24 cellular contexts compared by ENCODE assay signal in the genomic region with DNA sequence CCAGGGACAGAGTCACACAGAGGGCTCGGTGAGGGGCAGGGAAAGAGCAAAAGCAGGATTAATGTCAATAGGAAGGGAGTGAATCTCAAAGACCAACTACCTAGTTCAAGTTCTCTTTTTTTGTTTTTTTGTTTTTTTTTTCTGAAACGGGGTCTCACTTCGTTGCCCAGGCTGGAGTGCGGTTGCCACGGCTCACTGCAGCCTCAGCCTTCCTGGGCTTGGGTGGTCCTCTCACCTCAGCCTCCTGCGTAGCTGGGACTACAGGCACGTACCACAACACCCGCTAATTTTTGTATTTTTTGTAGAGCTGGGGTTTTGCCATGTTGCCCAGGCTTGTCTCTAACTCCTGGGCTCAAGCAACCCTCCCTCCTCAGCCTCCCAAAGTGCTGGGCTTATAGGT. TPM values are rescaled to one million over a fixed set of nuclear protein-coding genes. Genes with fewer than 3 reads are reported as not detected.
A peak's percentile ranks its signal among the peaks of the same experiment; 100 is the strongest.
DNase-seq lines count a peak whose midpoint lies in the region; ATAC-seq and TF ChIP-seq lines count a peak whose summit lies in the region.
"Had no signal": no experiment of that assay in that cellular context is flagged by ENCODE, and none has a peak within 500 bp of the region (broad histone marks: within the 10 kb centered on the region; RNA-seq: fewer than 3 reads in every experiment).

No MANE protein-coding gene starts in this region.

- no peaks in the 10 kb centered on the region for H3K36me3 ChIP-seq in BLaER1 treated with 17β-estradiol and CSF1 and Interleukin-3, amounts not matched to agents 10 nM and 100 nM

- TF ChIP-seq CTCF in endothelial cell (IDR thresholded peaks at IDR 0.05; ENCODE audit: unreplicated experiment), result no peak
- TF ChIP-seq CTCF in type B pancreatic cell (conservative IDR thresholded peaks at IDR 0.05), result no peak

- H3K4me2 ChIP-seq in BLaER1 treated with 17β-estradiol and CSF1 and Interleukin-3, amounts not matched to agents 10 nM and 100 nM, result peak overlapping the region in 10 of 11 experiments; percentile 3 to 67 (median 55); a peak in 18 of 22 replicates

- peaks cover 9% of the 10 kb centered on the region for H3K27me3 Mint-ChIP-seq in endothelial cell (ENCODE audit: unreplicated experiment)
- no peaks in the 10 kb centered on the region for H3K27me3 Mint-ChIP-seq in stimulated activated memory B cell treated with anti-CD40 and anti-IgM and Interleukin-4, amounts not matched to agents 10 μg/mL and 1 μg/mL and 100 μg/mL, for 72 hours
- no peaks in the 10 kb centered on the region for H3K27me3 Mint-ChIP-seq in type B pancreatic cell

- 0 out of 2 replicates have a peak, but pooled peaks have one; percentile 11 for TF ChIP-seq POLR2A in Raji (IDR thresholded peaks at IDR 0.05; ENCODE audit: insufficient read depth, low read depth, low read length)

- H4K20me1 ChIP-seq in BLaER1 treated with 17β-estradiol and CSF1 and Interleukin-3, amounts not matched to agents 10 nM and 100 nM, result no peaks in the 10 kb centered on the region

- H3K9me3 ChIP-seq in BLaER1 treated with 17β-estradiol and CSF1 and Interleukin-3, amounts not matched to agents 10 nM and 100 nM (replicated peaks in 1 of 11), result no peaks in the 10 kb centered on the region

- H3K27me3 ChIP-seq in BLaER1 treated with 17β-estradiol and CSF1 and Interleukin-3, amounts not matched to agents 10 nM and 100 nM, result no peaks in the 10 kb centered on the region

- H3K4me3 Mint-ChIP-seq in endothelial cell (ENCODE audit: unreplicated experiment), result peak overlapping the region; percentile 37
- no peak overlapping the region for H3K4me3 Mint-ChIP-seq in stimulated activated memory B cell treated with anti-CD40 and anti-IgM and Interleukin-4, amounts not matched to agents 10 μg/mL and 1 μg/mL and 100 μg/mL, for 72 hours
- H3K4me3 Mint-ChIP-seq in type B pancreatic cell, result no peak overlapping the region

- no peak overlapping the region for H3K27ac Mint-ChIP-seq in endothelial cell (ENCODE audit: unreplicated experiment)
- no peak overlapping the region for H3K27ac Mint-ChIP-seq in stimulated activated memory B cell treated with anti-CD40 and anti-IgM and Interleukin-4, amounts not matched to agents 10 μg/mL and 1 μg/mL and 100 μg/mL, for 72 hours
- H3K27ac Mint-ChIP-seq in type B pancreatic cell, result no peak overlapping the region
- H3K27ac Mint-ChIP-seq: CD4-positive, alpha-beta memory T cell had no signal

- H3K36me3 Mint-ChIP-seq in endothelial cell (ENCODE audit: low read depth, unreplicated experiment) (no peaks in the 10 kb centered on the region), type B pancreatic cell (no peaks in the 10 kb centered on the region)
- no peaks in the 10 kb centered on the region for H3K36me3 Mint-ChIP-seq in stimulated activated memory B cell treated with anti-CD40 and anti-IgM and Interleukin-4, amounts not matched to agents 10 μg/mL and 1 μg/mL and 100 μg/mL, for 72 hours
- H3K36me3 Mint-ChIP-seq: CD4-positive, alpha-beta memory T cell had no signal

- DNase-seq in endothelial cell (ENCODE audit: low spot score), result no peak
- no peak for DNase-seq in activated CD8-positive, alpha-beta memory T cell treated with anti-CD3 and anti-CD28 coated beads, Interleukin-2, amount 50 U/mL, for 48 hours
- DNase-seq in HT-29 (ENCODE audit: low spot score), result no peak
- no peak for DNase-seq in type B pancreatic cell (ENCODE audit: extremely low spot score, unreplicated experiment)
- DNase-seq: C1 segment of cervical spinal cord; CD4-positive, alpha-beta memory T cell; DMS 273 treated with DMSO at 0.1 percent for 48 hours; DMS79; GF-D8; Karpas-422; NCI-H1092 treated with DMSO at 0.1 percent for 48 hours; NCI-H1436; NCI-H1930; NCI-H2107; NCI-H446; NCI-H524 treated with DMSO at 0.1 percent for 48 hours; SHP77 treated with DMSO at 0.1 percent for 48 hours had no signal

- H3K4me1 ChIP-seq in BLaER1 treated with 17β-estradiol and CSF1 and Interleukin-3, amounts not matched to agents 10 nM and 100 nM, result peaks cover 26 to 71% (median 60%) of the 10 kb centered on the region in 10 experiments

- H3K4me1 Mint-ChIP-seq in endothelial cell (ENCODE audit: unreplicated experiment), result peaks cover 26% of the 10 kb centered on the region
- peaks cover 30% of the 10 kb centered on the region for H3K4me1 Mint-ChIP-seq in stimulated activated memory B cell treated with anti-CD40 and anti-IgM and Interleukin-4, amounts not matched to agents 10 μg/mL and 1 μg/mL and 100 μg/mL, for 72 hours
- H3K4me1 Mint-ChIP-seq in type B pancreatic cell (ENCODE audit: unreplicated experiment), result peaks cover 12% of the 10 kb centered on the region

- H3K27ac ChIP-seq in BLaER1 treated with 17β-estradiol and CSF1 and Interleukin-3, amounts not matched to agents 10 nM and 100 nM, result 0 out of 22 replicates have a peak overlapping the region, but pooled peaks of 2 of the 11 experiments have one; percentile 2 to 12
- H3K27ac ChIP-seq: RWPE1 had no signal

- peak; percentile 61 for ATAC-seq in stimulated activated memory B cell treated with anti-CD40 and anti-IgM and Interleukin-4, amounts not matched to agents 10 μg/mL and 1 μg/mL and 100 μg/mL, for 72 hours
- ATAC-seq: Panc1 had no signal

- H3K9ac ChIP-seq in BLaER1 treated with 17β-estradiol and CSF1 and Interleukin-3, amounts not matched to agents 10 nM and 100 nM, result peak overlapping the region in 1 of 11 experiments; percentile 26; a peak in 1 of 22 replicates

- H3K4me3 ChIP-seq in BLaER1 treated with 17β-estradiol and CSF1 and Interleukin-3, amounts not matched to agents 10 nM and 100 nM, result no peak overlapping the region

- H3K9me3 Mint-ChIP-seq in endothelial cell (ENCODE audit: unreplicated experiment) (no peaks in the 10 kb centered on the region), type B pancreatic cell (no peaks in the 10 kb centered on the region)
- H3K9me3 Mint-ChIP-seq in stimulated activated memory B cell treated with anti-CD40 and anti-IgM and Interleukin-4, amounts not matched to agents 10 μg/mL and 1 μg/mL and 100 μg/mL, for 72 hours, result no peaks in the 10 kb centered on the region

RNA-seq across cellular contexts. Expression of gene BCL9L, which starts 9.7 kb away (rescaled TPM):
- total RNA-seq in endothelial cell (ENCODE audit: unreplicated experiment) (16.5 TPM), type B pancreatic cell (ENCODE audit: low replicate concordance) (44.4 and 77.2 TPM in 2 replicates)
- 77.9 and 94.4 TPM in 2 replicates for total RNA-seq in HT-29 (2014; rRNA removed; shearing (Covaris generic))

RNA-seq across cellular contexts. Expression of gene UPK2, which starts 20.7 kb away (rescaled TPM):
- not detected for total RNA-seq in endothelial cell (ENCODE audit: unreplicated experiment)
- 0.31 TPM in 1 of 2 replicates, not detected in the other for total RNA-seq in HT-29 (2014; rRNA removed; shearing (Covaris generic))
- 26.8 and 30.1 TPM in 2 replicates for total RNA-seq in type B pancreatic cell (ENCODE audit: low replicate concordance)
- total RNA-seq: A172; CD4-positive, alpha-beta memory T cell; H4 had no signal

RNA-seq across cellular contexts. Expression of gene FOXR1, which starts 36.2 kb away (rescaled TPM):
- total RNA-seq in endothelial cell (ENCODE audit: unreplicated experiment) (not detected), type B pancreatic cell (ENCODE audit: low replicate concordance) (not detected in 2 replicates)
- not detected in 2 replicates for total RNA-seq in HT-29 (2014; rRNA removed; shearing (Covaris generic))
- total RNA-seq: A172; CD4-positive, alpha-beta memory T cell; H4 had no signal

RNA-seq across cellular contexts. Expression of gene CXCR5, which starts 51.7 kb away (rescaled TPM):
- total RNA-seq in endothelial cell (ENCODE audit: unreplicated experiment) (not detected), type B pancreatic cell (ENCODE audit: low replicate concordance) (not detected in 2 replicates)
- total RNA-seq in HT-29 (2014; rRNA removed; shearing (Covaris generic)), result not detected in 2 replicates
- total RNA-seq: A172, H4 had no signal

Comparison
In these comparisons a context has a peak if more than half of its experiments do, and no peak if none do; other contexts are left out.
1. RNA of gene UPK2, which starts 20.7 kb away (total RNA-seq): 26.8 to 30.1 TPM in type B pancreatic cell; not detected in endothelial cell (single experiment) and 0.31 TPM in HT-29; every median in the first group is over 10 times any median in the second.